In the genomic region with DNA sequence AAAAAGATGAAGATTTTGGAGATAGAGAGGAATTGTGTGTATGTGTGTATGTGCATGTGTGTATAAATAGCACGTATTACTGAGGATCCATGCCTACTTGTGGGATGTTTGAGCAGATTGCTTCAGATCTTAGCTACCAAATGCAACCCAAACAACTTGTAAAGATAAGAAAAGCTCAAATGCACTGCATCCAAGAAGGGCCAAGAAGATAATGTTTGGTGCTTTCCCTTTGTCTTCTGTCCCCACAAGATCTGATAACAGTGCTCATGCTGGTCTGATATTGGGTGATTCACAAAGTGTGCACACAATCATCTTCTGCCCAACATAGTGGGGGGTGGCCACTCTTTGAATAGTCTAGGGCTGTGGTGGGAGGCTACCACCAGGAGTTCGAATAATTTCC, we compare ENCODE assay signal across 29 cellular contexts.
"Had no signal": no experiment of that assay in that cellular context is flagged by ENCODE, and none has a peak within 500 bp of the region (broad histone marks: within the 10 kb centered on the region; RNA-seq: fewer than 3 reads in every experiment).

No MANE protein-coding gene starts in this region.

- H3K4me2 ChIP-seq: hepatocyte, smooth muscle cell had no signal

- H3K27ac ChIP-seq: body of pancreas, esophagus muscularis mucosa, hepatocyte, left lung, sigmoid colon, transverse colon, vagina, WERI-Rb-1 had no signal

- H3K9me3 ChIP-seq: body of pancreas, esophagus muscularis mucosa, left lung, sigmoid colon, transverse colon, vagina had no signal

- H3K9me3 Mint-ChIP-seq: activated CD4-positive, alpha-beta T cell treated with anti-CD3 and anti-CD28 coated beads, Interleukin-2, amount 10 ng/mL, durations not matched to agents 7 days and 5 days; mesothelial cell of epicardium had no signal

- H3K27me3 ChIP-seq: body of pancreas, esophagus muscularis mucosa, hepatocyte, left lung, sigmoid colon, transverse colon, vagina had no signal

- H2AFZ ChIP-seq: hepatocyte had no signal

- H3K36me3 Mint-ChIP-seq: activated CD8-positive, alpha-beta memory T cell treated with anti-CD3 and anti-CD28 coated beads, Interleukin-2, amount 10 ng/mL, durations not matched to agents 7 days and 5 days; activated naive CD4-positive, alpha-beta T cell treated with anti-CD3 and anti-CD28 coated beads, Interleukin-2, amount 10 ng/mL, durations not matched to agents 7 days and 5 days; immature natural killer cell; mesothelial cell of epicardium; naive thymus-derived CD8-positive, alpha-beta T cell; stimulated activated naive B cell treated with anti-CD40 and anti-IgM and Interleukin-4, amounts not matched to agents 10 μg/mL and 1 μg/mL and 100 μg/mL, for 72 hours had no signal

- H3K4me1 Mint-ChIP-seq: activated CD4-positive, alpha-beta T cell treated with anti-CD3 and anti-CD28 coated beads, Interleukin-2, amount 10 ng/mL, durations not matched to agents 7 days and 5 days; activated CD8-positive, alpha-beta memory T cell treated with anti-CD3 and anti-CD28 coated beads, Interleukin-2, amount 10 ng/mL, durations not matched to agents 7 days and 5 days; activated naive CD4-positive, alpha-beta T cell treated with anti-CD3 and anti-CD28 coated beads, Interleukin-2, amount 10 ng/mL, durations not matched to agents 7 days and 5 days; immature natural killer cell; naive thymus-derived CD8-positive, alpha-beta T cell had no signal

- H3K27me3 Mint-ChIP-seq: activated CD4-positive, alpha-beta T cell treated with anti-CD3 and anti-CD28 coated beads, Interleukin-2, amount 10 ng/mL, durations not matched to agents 7 days and 5 days; activated CD8-positive, alpha-beta memory T cell treated with anti-CD3 and anti-CD28 coated beads, Interleukin-2, amount 10 ng/mL, durations not matched to agents 7 days and 5 days; activated CD8-positive, alpha-beta T cell treated with anti-CD3 and anti-CD28 coated beads for 36 hours; activated naive CD4-positive, alpha-beta T cell treated with anti-CD3 and anti-CD28 coated beads, Interleukin-2, amount 10 ng/mL, durations not matched to agents 7 days and 5 days; dendritic cell treated with granulocyte-macrophage colony-stimulating factor and Interleukin-4, amounts not matched to agents 40 ng/mL and 50 ng/mL, for 4 days; naive thymus-derived CD8-positive, alpha-beta T cell; stimulated activated naive B cell treated with anti-CD40 and anti-IgM and Interleukin-4, amounts not matched to agents 10 μg/mL and 1 μg/mL and 100 μg/mL, for 72 hours had no signal

- FAIRE-seq: endothelial cell of umbilical vein, frontal cortex had no signal

- H3K4me3 Mint-ChIP-seq: activated CD4-positive, alpha-beta T cell treated with anti-CD3 and anti-CD28 coated beads, Interleukin-2, amount 10 ng/mL, durations not matched to agents 7 days and 5 days; activated CD8-positive, alpha-beta memory T cell treated with anti-CD3 and anti-CD28 coated beads, Interleukin-2, amount 10 ng/mL, durations not matched to agents 7 days and 5 days; activated CD8-positive, alpha-beta T cell treated with anti-CD3 and anti-CD28 coated beads for 36 hours; activated naive CD4-positive, alpha-beta T cell treated with anti-CD3 and anti-CD28 coated beads, Interleukin-2, amount 10 ng/mL, durations not matched to agents 7 days and 5 days; dendritic cell treated with granulocyte-macrophage colony-stimulating factor and Interleukin-4, amounts not matched to agents 40 ng/mL and 50 ng/mL, for 4 days; immature natural killer cell; mesothelial cell of epicardium; naive thymus-derived CD8-positive, alpha-beta T cell; stimulated activated naive B cell treated with anti-CD40 and anti-IgM and Interleukin-4, amounts not matched to agents 10 μg/mL and 1 μg/mL and 100 μg/mL, for 72 hours had no signal

- H3K4me1 ChIP-seq: body of pancreas, esophagus muscularis mucosa, left lung, sigmoid colon, transverse colon, vagina had no signal

- H3K27ac Mint-ChIP-seq: activated CD4-positive, alpha-beta T cell treated with anti-CD3 and anti-CD28 coated beads, Interleukin-2, amount 10 ng/mL, durations not matched to agents 7 days and 5 days; activated CD8-positive, alpha-beta memory T cell treated with anti-CD3 and anti-CD28 coated beads, Interleukin-2, amount 10 ng/mL, durations not matched to agents 7 days and 5 days; activated CD8-positive, alpha-beta T cell treated with anti-CD3 and anti-CD28 coated beads for 36 hours; activated naive CD4-positive, alpha-beta T cell treated with anti-CD3 and anti-CD28 coated beads, Interleukin-2, amount 10 ng/mL, durations not matched to agents 7 days and 5 days; dendritic cell treated with granulocyte-macrophage colony-stimulating factor and Interleukin-4, amounts not matched to agents 40 ng/mL and 50 ng/mL, for 4 days; immature natural killer cell; mesothelial cell of epicardium; naive thymus-derived CD8-positive, alpha-beta T cell; stimulated activated naive B cell treated with anti-CD40 and anti-IgM and Interleukin-4, amounts not matched to agents 10 μg/mL and 1 μg/mL and 100 μg/mL, for 72 hours had no signal

- H3K36me3 ChIP-seq: esophagus muscularis mucosa, left lung, sigmoid colon, transverse colon, vagina, WERI-Rb-1 had no signal

- DNase-seq: activated CD4-positive, alpha-beta T cell treated with anti-CD3 and anti-CD28 coated beads, Interleukin-2, amount 10 ng/mL, durations not matched to agents 7 days and 5 days; activated CD4-positive, CD25-positive, alpha-beta regulatory T cell treated with anti-CD3 and anti-CD28 coated beads, Interleukin-2, amount 50 U/mL, for 72 hours; activated CD8-positive, alpha-beta memory T cell treated with anti-CD3 and anti-CD28 coated beads, Interleukin-2, amount 10 ng/mL, durations not matched to agents 7 days and 5 days; activated CD8-positive, alpha-beta T cell treated with anti-CD3 and anti-CD28 coated beads for 36 hours; activated effector memory CD4-positive, alpha-beta T cell treated with anti-CD3 and anti-CD28 coated beads, Interleukin-2, amount 50 U/mL, for 16 hours; activated naive CD4-positive, alpha-beta T cell treated with anti-CD3 and anti-CD28 coated beads, Interleukin-2, amount 10 ng/mL, durations not matched to agents 7 days and 5 days; activated T-cell treated with anti-CD3 and anti-CD28 coated beads for 4 hours; amygdala; body of pancreas; effector CD4-positive, alpha-beta T cell; glutamatergic neuron; immature natural killer cell; left lung; naive thymus-derived CD8-positive, alpha-beta T cell; retina; sigmoid colon; stimulated activated CD4-positive, alpha-beta T cell treated with anti-CD3 and anti-CD28 coated beads, Interleukin-15, amount 100 ng/mL, for 24 hours; stimulated activated naive B cell treated with anti-CD40 and anti-IgM and Interleukin-4, amounts not matched to agents 10 μg/mL and 1 μg/mL and 100 μg/mL, for 72 hours; transverse colon; WERI-Rb-1 had no signal

- H3K4me3 ChIP-seq: body of pancreas, esophagus muscularis mucosa, hepatocyte, left lung, lung, sigmoid colon, smooth muscle cell, transverse colon, vagina had no signal

- H3K79me2 ChIP-seq: hepatocyte had no signal

- ATAC-seq: activated CD8-positive, alpha-beta memory T cell treated with anti-CD3 and anti-CD28 coated beads, Interleukin-2, amount 10 ng/mL, durations not matched to agents 7 days and 5 days; activated CD8-positive, alpha-beta T cell treated with anti-CD3 and anti-CD28 coated beads for 36 hours; body of pancreas; left lung; naive thymus-derived CD8-positive, alpha-beta T cell; stimulated activated naive B cell treated with anti-CD40 and anti-IgM and Interleukin-4, amounts not matched to agents 10 μg/mL and 1 μg/mL and 100 μg/mL, for 72 hours had no signal
